ENCODE assay signal across 11 cellular contexts in genomic region chr5:127909821-127910220, GRCh38.
A peak's percentile ranks its signal among the peaks of the same experiment; 100 is the strongest.
DNase-seq lines count a peak whose midpoint lies in the region; TF ChIP-seq lines count a peak whose summit lies in the region.
"Had no signal": no experiment of that assay in that cellular context is flagged by ENCODE, and none has a peak within 500 bp of the region (broad histone marks: within the 10 kb centered on the region; RNA-seq: fewer than 3 reads in every experiment).

No MANE protein-coding gene starts in this region.

- no peaks in the 10 kb centered on the region for H3K36me3 ChIP-seq in GM23248 (ENCODE audit: low read depth)

- no peaks in the 10 kb centered on the region for H3F3A ChIP-seq in GM23248 (ENCODE audit: insufficient read depth)

- H3K4me3 ChIP-seq in GM23248 = no peak overlapping the region

- WGBS in GM23248 (ENCODE audit: low coverage in 1 of 2, low lambda C conversion rate in 2 of 2, missing lambda C conversion rate in 2 of 2), 2 experiments = 59 to 77% methylated on average over 1 of the region's 1 CpG

- no peaks in the 10 kb centered on the region for H3K9me3 ChIP-seq in GM23248 (ENCODE audit: low read depth)
- H3K9me3 ChIP-seq: Caco-2, SK-N-SH had no signal

- peak; percentile 21 for DNase-seq in DMS79 (lab: John Stamatoyannopoulos, UW)
- peak; percentile 40 for DNase-seq in NCI-H2029 (lab: John Stamatoyannopoulos, UW)
- peak; percentile 26 for DNase-seq in NCI-H2196 (lab: John Stamatoyannopoulos, UW; ENCODE audit: unreplicated experiment)
- DNase-seq in NCI-H82 (lab: John Stamatoyannopoulos, UW) = no peak
- no peak for DNase-seq in HEK293T (ENCODE audit: extremely low spot score)
- no peak for DNase-seq in GM23248
- no peak for DNase-seq in effector CD8-positive, alpha-beta T cell (lab: John Stamatoyannopoulos, UW)
- DNase-seq: T-helper 9 cell had no signal

- CTCF ChIA-PET in HEK293T (lab: Yijun Ruan, JAX) = interaction anchor here (0.5 to 1.0 kb wide), 9 partner anchors 11 to 381 kb away, joined by 3 to 6 read pairs (median 4); no protein-coding TSS in a partner anchor

- H2AFZ ChIP-seq in GM23248 = no peak overlapping the region

- H3K27ac ChIP-seq in 22Rv1 (peak overlapping the region; percentile 77), GM23248 (no peak overlapping the region)

- H3K9me2 ChIP-seq in GM23248 (ENCODE audit: insufficient read depth) = no peaks in the 10 kb centered on the region
- H3K9me2 ChIP-seq: SK-N-SH had no signal

- no peak for TF ChIP-seq CTCF in 22Rv1 (IDR thresholded peaks at IDR 0.05)

- no peak overlapping the region for H3K4me2 ChIP-seq in GM23248 (ENCODE audit: unreplicated experiment)
- H3K4me2 ChIP-seq: SK-N-SH had no signal

- H3K9ac ChIP-seq in GM23248 = no peak overlapping the region
- H3K9ac ChIP-seq: SK-N-SH had no signal

- in situ Hi-C loops in GM23248 (cut with MboI) = no loop called here

- H3K4me1 ChIP-seq in GM23248 (ENCODE audit: insufficient read depth) = no peaks in the 10 kb centered on the region

- POLR2A ChIA-PET in HEK293T (lab: Yijun Ruan, JAX) = no interaction called here

- H3K27me3 ChIP-seq in GM23248 (replicated peaks; ENCODE audit: insufficient read depth) = no peaks in the 10 kb centered on the region

- no peaks in the 10 kb centered on the region for H3K79me2 ChIP-seq in GM23248 (ENCODE audit: insufficient read depth)

- H4K20me1 ChIP-seq in GM23248 (ENCODE audit: insufficient read depth) = no peaks in the 10 kb centered on the region

TF ChIP-seq in HEK293T, 16 proteins besides CTCF, POLR2A, EP300 and RAD21:
- TF ChIP-seq SUZ12 (IDR thresholded peaks at IDR 0.05) (no peak), LEF1 (IDR thresholded peaks at IDR 0.05; ENCODE audit: borderline replicate concordance) (no peak), FOXM1 (IDR thresholded peaks at IDR 0.05; ENCODE audit: borderline replicate concordance) (no peak), ZNF384 (IDR thresholded peaks at IDR 0.05) (no peak), BHLHE40 (IDR thresholded peaks at IDR 0.05; ENCODE audit: borderline replicate concordance) (no peak), ARNT (IDR thresholded peaks at IDR 0.05) (no peak), L3MBTL2 (conservative IDR thresholded peaks at IDR 0.05) (no peak), HDGF (IDR thresholded peaks at IDR 0.05; ENCODE audit: borderline replicate concordance) (no peak)
- TF ChIP-seq, protein P1, sequence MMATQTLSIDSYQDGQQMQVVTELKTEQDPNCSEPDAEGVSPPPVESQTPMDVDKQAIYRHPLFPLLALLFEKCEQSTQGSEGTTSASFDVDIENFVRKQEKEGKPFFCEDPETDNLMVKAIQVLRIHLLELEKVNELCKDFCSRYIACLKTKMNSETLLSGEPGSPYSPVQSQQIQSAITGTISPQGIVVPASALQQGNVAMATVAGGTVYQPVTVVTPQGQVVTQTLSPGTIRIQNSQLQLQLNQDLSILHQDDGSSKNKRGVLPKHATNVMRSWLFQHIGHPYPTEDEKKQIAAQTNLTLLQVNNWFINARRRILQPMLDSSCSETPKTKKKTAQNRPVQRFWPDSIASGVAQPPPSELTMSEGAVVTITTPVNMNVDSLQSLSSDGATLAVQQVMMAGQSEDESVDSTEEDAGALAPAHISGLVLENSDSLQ (IDR thresholded peaks at IDR 0.05) = no peak

Comparison
In these comparisons a context has a peak if more than half of its experiments do, and no peak if none do; other contexts are left out.
1. DNase-seq: peak in DMS79 (single experiment), NCI-H2029 (single experiment) and NCI-H2196 (single experiment); none in NCI-H82 (single experiment), HEK293T (single experiment), GM23248 (single experiment) and effector CD8-positive, alpha-beta T cell (single experiment).